19 cellular contexts compared by ENCODE assay signal in genomic region chr1:200838676-200839445, GRCh38. TPM values are rescaled to one million over a fixed set of nuclear protein-coding genes. Genes with fewer than 3 reads are reported as not detected.
A peak's percentile ranks its signal among the peaks of the same experiment; 100 is the strongest.
DNase-seq lines count a peak whose midpoint lies in the region; ATAC-seq, FAIRE-seq and TF ChIP-seq lines count a peak whose summit lies in the region.
"Had no signal": no experiment of that assay in that cellular context is flagged by ENCODE, and none has a peak within 500 bp of the region (broad histone marks: within the 10 kb centered on the region; RNA-seq: fewer than 3 reads in every experiment).

No MANE protein-coding gene starts in this region.

- H3F3A ChIP-seq in GM23248 (ENCODE audit: insufficient read depth), result peaks cover 43% of the 10 kb centered on the region

- no peaks in the 10 kb centered on the region for H3K27me3 Mint-ChIP-seq in T-helper 17 cell
- H3K27me3 Mint-ChIP-seq: central memory CD8-positive, alpha-beta T cell had no signal

- H3K36me3 Mint-ChIP-seq in T-helper 17 cell (ENCODE audit: low read depth), result peaks cover 5% of the 10 kb centered on the region

- H3K36me3 ChIP-seq in GM23248 (ENCODE audit: low read depth) (peaks cover 28% of the 10 kb centered on the region; the same call in 1 of the 2 replicates), transverse colon (peaks cover 0 to 7% (median 0%) of the 10 kb centered on the region in 4 donors)

- H2AFZ ChIP-seq in GM23248, result no peak overlapping the region

- ATAC-seq in T-helper 17 cell (no peak), HG02588 (IDR thresholded peaks at IDR 0.05; ENCODE audit: unreplicated experiment) (no peak)
- ATAC-seq: K562 had no signal

- H3K27ac Mint-ChIP-seq in T-helper 17 cell, result peak overlapping the region; percentile 77
- H3K27ac Mint-ChIP-seq: activated CD4-positive, alpha-beta T cell treated with anti-CD3 and anti-CD28 coated beads, Interleukin-2, amount 10 ng/mL, durations not matched to agents 7 days and 5 days; CD4-positive, alpha-beta memory T cell; endodermal cell; nephron progenitor cell had no signal

- TF ChIP-seq EP300 in transverse colon (IDR thresholded peaks at IDR 0.05; ENCODE audit: low read depth), result no peak

- WGBS in GM23248 (ENCODE audit: low coverage in 1 of 2, low lambda C conversion rate in 2 of 2, missing lambda C conversion rate in 2 of 2), 2 experiments, result 83 to 85% methylated on average over 3 of the region's 3 CpGs
- WGBS in transverse colon (ENCODE audit: low coverage in 1 of 2), 2 donors, result 87 to 100% methylated on average over 3 of the region's 3 CpGs

- no peak overlapping the region for H3K4me3 ChIP-seq in GM23248
- no peak overlapping the region for H3K4me3 ChIP-seq in fibroblast of the aortic adventitia (ENCODE audit: low read depth, low read length)
- H3K4me3 ChIP-seq in transverse colon, result no peak overlapping the region
- H3K4me3 ChIP-seq: K562, suprapubic skin had no signal

- no peaks in the 10 kb centered on the region for H3K9me2 ChIP-seq in GM23248 (ENCODE audit: insufficient read depth)

- intact Hi-C loops in transverse colon (cut with DNase I; ENCODE audit: low total_unique reads), result no loop called here

- in situ Hi-C loops in GM23248 (cut with MboI) (no loop called here), transverse colon (cut with MboI; ENCODE audit: low pct_ligation_motif_present in 1 of 4, low pct_unique_long_range_greater_than_20kb in 1 of 4, low sequenced_read_pairs in 3 of 4) (no loop called here)

- DNase-seq in GM23248 (peak; percentile 72), T-helper 17 cell (no peak), fibroblast of the aortic adventitia (ENCODE audit: low read depth) (peak; percentile 78), urothelium cell line (ENCODE audit: low spot score) (no peak), transverse colon (no peak)
- no peak for DNase-seq in activated CD4-positive, alpha-beta T cell treated with anti-CD3 and anti-CD28 coated beads for 1 hour
- DNase-seq: activated CD4-positive, alpha-beta T cell treated with anti-CD3 and anti-CD28 coated beads, Interleukin-2, amount 10 ng/mL, durations not matched to agents 7 days and 5 days; activated naive CD4-positive, alpha-beta T cell treated with anti-CD3 and anti-CD28 coated beads, Interleukin-2, amount 50 U/mL, for 16 hours; activated T-cell treated with anti-CD3 and anti-CD28 coated beads for 4 hours; CD4-positive, alpha-beta memory T cell; endodermal cell; NCI-H1092 treated with DMSO at 0.1 percent for 48 hours; nephron progenitor cell; SIG-M5 had no signal

- FAIRE-seq in urothelium cell line (lab: Jason Lieb, UNC), result peak; percentile 17
- FAIRE-seq: K562 had no signal

- H3K9me3 ChIP-seq in GM23248 (ENCODE audit: low read depth), result no peaks in the 10 kb centered on the region
- H3K9me3 ChIP-seq in T-helper 17 cell (ENCODE audit: control insufficient read depth, low read length, poor library complexity, severe bottlenecking), result no peaks in the 10 kb centered on the region
- H3K9me3 ChIP-seq in transverse colon, result no peaks in the 10 kb centered on the region
- H3K9me3 ChIP-seq: suprapubic skin had no signal

- no peaks in the 10 kb centered on the region for H3K27me3 ChIP-seq in GM23248 (replicated peaks; ENCODE audit: insufficient read depth)
- H3K27me3 ChIP-seq in transverse colon, result no peaks in the 10 kb centered on the region
- H3K27me3 ChIP-seq: suprapubic skin had no signal

- H3K4me2 ChIP-seq in GM23248 (ENCODE audit: unreplicated experiment), result peak overlapping the region; percentile 47

- TF ChIP-seq CTCF in fibroblast of the aortic adventitia (IDR thresholded peaks at IDR 0.05; ENCODE audit: insufficient read depth, low read length) (no peak), transverse colon (IDR thresholded peaks at IDR 0.05) (no peak)

- H3K9ac ChIP-seq in GM23248, result peak overlapping the region; percentile 25

- peaks cover 26% of the 10 kb centered on the region for H3K4me1 ChIP-seq in GM23248 (ENCODE audit: insufficient read depth)
- peaks cover 0 to 4% (median 0%) of the 10 kb centered on the region in 4 donors for H3K4me1 ChIP-seq in transverse colon
- H3K4me1 ChIP-seq: suprapubic skin had no signal

- H3K27ac ChIP-seq in GM23248 (peak overlapping the region; percentile 50), transverse colon (no peak overlapping the region)
- H3K27ac ChIP-seq: suprapubic skin had no signal

- H3K4me1 Mint-ChIP-seq in T-helper 17 cell, result peaks cover 11% of the 10 kb centered on the region
- H3K4me1 Mint-ChIP-seq: activated CD4-positive, alpha-beta T cell treated with anti-CD3 and anti-CD28 coated beads, Interleukin-2, amount 10 ng/mL, durations not matched to agents 7 days and 5 days; CD4-positive, alpha-beta memory T cell; central memory CD8-positive, alpha-beta T cell; endodermal cell; nephron progenitor cell had no signal

- H3K79me2 ChIP-seq in GM23248 (ENCODE audit: insufficient read depth), result peaks cover 68% of the 10 kb centered on the region

- H3K4me3 Mint-ChIP-seq in T-helper 17 cell, result no peak overlapping the region
- H3K4me3 Mint-ChIP-seq: activated CD4-positive, alpha-beta T cell treated with anti-CD3 and anti-CD28 coated beads, Interleukin-2, amount 10 ng/mL, durations not matched to agents 7 days and 5 days; CD4-positive, alpha-beta memory T cell; central memory CD8-positive, alpha-beta T cell; endodermal cell; nephron progenitor cell had no signal

- no peak for TF ChIP-seq POLR2A in transverse colon (IDR thresholded peaks at IDR 0.05)

- H4K20me1 ChIP-seq in GM23248 (ENCODE audit: insufficient read depth), result no peaks in the 10 kb centered on the region

RNA-seq across cellular contexts. Expression of gene GPR25, which starts 33.9 kb away (rescaled TPM):
- not detected in 2 replicates for total RNA-seq in GM23248 (2014; rRNA removed; shearing (Covaris generic))
- not detected in 2 replicates for polyA plus RNA-seq in GM23248 (2016; fragmentation: Nextera tagmentation; extraction: Ambion mirVana)
- total RNA-seq in T-helper 17 cell (10 to 100 TPM; 10.9 to 18.3 TPM), fibroblast of the aortic adventitia (ENCODE audit: low replicate concordance) (not detected in 2 replicates), transverse colon (under 1 TPM in 1 of 4 donors, not detected in 3; 0.48 TPM)
- total RNA-seq: activated CD4-positive, alpha-beta T cell treated with anti-CD3 and anti-CD28 coated beads, Interleukin-2, amount 10 ng/mL, durations not matched to agents 7 days and 5 days; endodermal cell; glomerular endothelial cell; K562; suprapubic skin had no signal
- polyA plus RNA-seq: K562 had no signal

RNA-seq across cellular contexts. Expression of gene INAVA, which starts 55.8 kb away (rescaled TPM):
- total RNA-seq in GM23248 (2014; rRNA removed; shearing (Covaris generic)), result not detected in 2 replicates
- not detected in 2 replicates for polyA plus RNA-seq in GM23248 (2016; fragmentation: Nextera tagmentation; extraction: Ambion mirVana)
- total RNA-seq in T-helper 17 cell (under 1 TPM; 0.25 to 0.39 TPM), fibroblast of the aortic adventitia (ENCODE audit: low replicate concordance) (not detected in 2 replicates), transverse colon (100 to 1,000 TPM; 139 to 609 (median 265) TPM)
- total RNA-seq: activated CD4-positive, alpha-beta T cell treated with anti-CD3 and anti-CD28 coated beads, Interleukin-2, amount 10 ng/mL, durations not matched to agents 7 days and 5 days had no signal
- polyA plus RNA-seq: K562 had no signal

Comparison
In these comparisons a context has a peak if more than half of its experiments do, and no peak if none do; other contexts are left out.
1. DNase-seq: peak in GM23248 (single experiment) and fibroblast of the aortic adventitia (single experiment); none in T-helper 17 cell (0 of 3), urothelium cell line (single experiment), activated CD4-positive, alpha-beta T cell treated with anti-CD3 and anti-CD28 coated beads for 1 hour (single experiment) and transverse colon (single experiment).
2. RNA of gene GPR25, which starts 33.9 kb away (total RNA-seq): 10.9 to 18.3 TPM in T-helper 17 cell; 0.48 TPM in transverse colon, not detected in GM23248 and not detected in fibroblast of the aortic adventitia; every median in the first group is over 4 times any median in the second.
3. RNA of gene INAVA, which starts 55.8 kb away (total RNA-seq): 139 to 609 TPM in transverse colon; 0.25 to 0.39 TPM in T-helper 17 cell, not detected in GM23248 and not detected in fibroblast of the aortic adventitia; every median in the first group is over 100 times any median in the second.